Comparison of ENCODE assay signal across 1 cellular context in genomic region chr3:10361375-10361774, GRCh38.
TF ChIP-seq lines count a peak whose summit lies in the region.

No MANE protein-coding gene starts in this region.

TF ChIP-seq in GM23338, 12 proteins besides CTCF, POLR2A, EP300 and RAD21 (continued from another document):
- TF ChIP-seq, protein P1, sequence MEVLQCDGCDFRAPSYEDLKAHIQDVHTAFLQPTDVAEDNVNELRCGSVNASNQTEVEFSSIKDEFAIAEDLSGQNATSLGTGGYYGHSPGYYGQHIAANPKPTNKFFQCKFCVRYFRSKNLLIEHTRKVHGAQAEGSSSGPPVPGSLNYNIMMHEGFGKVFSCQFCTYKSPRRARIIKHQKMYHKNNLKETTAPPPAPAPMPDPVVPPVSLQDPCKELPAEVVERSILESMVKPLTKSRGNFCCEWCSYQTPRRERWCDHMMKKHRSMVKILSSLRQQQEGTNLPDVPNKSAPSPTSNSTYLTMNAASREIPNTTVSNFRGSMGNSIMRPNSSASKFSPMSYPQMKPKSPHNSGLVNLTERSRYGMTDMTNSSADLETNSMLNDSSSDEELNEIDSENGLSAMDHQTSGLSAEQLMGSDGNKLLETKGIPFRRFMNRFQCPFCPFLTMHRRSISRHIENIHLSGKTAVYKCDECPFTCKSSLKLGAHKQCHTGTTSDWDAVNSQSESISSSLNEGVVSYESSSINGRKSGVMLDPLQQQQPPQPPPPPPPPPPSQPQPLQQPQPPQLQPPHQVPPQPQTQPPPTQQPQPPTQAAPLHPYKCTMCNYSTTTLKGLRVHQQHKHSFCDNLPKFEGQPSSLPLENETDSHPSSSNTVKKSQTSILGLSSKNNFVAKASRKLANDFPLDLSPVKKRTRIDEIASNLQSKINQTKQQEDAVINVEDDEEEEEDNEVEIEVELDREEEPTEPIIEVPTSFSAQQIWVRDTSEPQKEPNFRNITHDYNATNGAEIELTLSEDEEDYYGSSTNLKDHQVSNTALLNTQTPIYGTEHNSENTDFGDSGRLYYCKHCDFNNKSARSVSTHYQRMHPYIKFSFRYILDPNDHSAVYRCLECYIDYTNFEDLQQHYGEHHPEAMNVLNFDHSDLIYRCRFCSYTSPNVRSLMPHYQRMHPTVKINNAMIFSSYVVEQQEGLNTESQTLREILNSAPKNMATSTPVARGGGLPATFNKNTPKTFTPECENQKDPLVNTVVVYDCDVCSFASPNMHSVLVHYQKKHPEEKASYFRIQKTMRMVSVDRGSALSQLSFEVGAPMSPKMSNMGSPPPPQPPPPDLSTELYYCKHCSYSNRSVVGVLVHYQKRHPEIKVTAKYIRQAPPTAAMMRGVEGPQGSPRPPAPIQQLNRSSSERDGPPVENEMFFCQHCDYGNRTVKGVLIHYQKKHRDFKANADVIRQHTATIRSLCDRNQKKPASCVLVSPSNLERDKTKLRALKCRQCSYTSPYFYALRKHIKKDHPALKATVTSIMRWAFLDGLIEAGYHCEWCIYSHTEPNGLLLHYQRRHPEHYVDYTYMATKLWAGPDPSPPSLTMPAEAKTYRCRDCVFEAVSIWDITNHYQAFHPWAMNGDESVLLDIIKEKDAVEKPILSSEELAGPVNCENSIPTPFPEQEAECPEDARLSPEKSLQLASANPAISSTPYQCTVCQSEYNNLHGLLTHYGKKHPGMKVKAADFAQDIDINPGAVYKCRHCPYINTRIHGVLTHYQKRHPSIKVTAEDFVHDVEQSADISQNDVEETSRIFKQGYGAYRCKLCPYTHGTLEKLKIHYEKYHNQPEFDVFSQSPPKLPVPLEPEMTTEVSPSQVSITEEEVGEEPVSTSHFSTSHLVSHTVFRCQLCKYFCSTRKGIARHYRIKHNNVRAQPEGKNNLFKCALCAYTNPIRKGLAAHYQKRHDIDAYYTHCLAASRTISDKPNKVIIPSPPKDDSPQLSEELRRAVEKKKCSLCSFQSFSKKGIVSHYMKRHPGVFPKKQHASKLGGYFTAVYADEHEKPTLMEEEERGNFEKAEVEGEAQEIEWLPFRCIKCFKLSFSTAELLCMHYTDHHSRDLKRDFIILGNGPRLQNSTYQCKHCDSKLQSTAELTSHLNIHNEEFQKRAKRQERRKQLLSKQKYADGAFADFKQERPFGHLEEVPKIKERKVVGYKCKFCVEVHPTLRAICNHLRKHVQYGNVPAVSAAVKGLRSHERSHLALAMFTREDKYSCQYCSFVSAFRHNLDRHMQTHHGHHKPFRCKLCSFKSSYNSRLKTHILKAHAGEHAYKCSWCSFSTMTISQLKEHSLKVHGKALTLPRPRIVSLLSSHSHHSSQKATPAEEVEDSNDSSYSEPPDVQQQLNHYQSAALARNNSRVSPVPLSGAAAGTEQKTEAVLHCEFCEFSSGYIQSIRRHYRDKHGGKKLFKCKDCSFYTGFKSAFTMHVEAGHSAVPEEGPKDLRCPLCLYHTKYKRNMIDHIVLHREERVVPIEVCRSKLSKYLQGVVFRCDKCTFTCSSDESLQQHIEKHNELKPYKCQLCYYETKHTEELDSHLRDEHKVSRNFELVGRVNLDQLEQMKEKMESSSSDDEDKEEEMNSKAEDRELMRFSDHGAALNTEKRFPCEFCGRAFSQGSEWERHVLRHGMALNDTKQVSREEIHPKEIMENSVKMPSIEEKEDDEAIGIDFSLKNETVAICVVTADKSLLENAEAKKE (CRISPR knock-in tag; IDR thresholded peaks at IDR 0.05): no peak
- no peak for TF ChIP-seq ETS1 (IDR thresholded peaks at IDR 0.05)
- TF ChIP-seq POLR2AphosphoS5 (IDR thresholded peaks at IDR 0.05; ENCODE audit: low read depth): no peak
TF ChIP-seq in GM23338: peak in this region for 0.
